In the genomic region with DNA sequence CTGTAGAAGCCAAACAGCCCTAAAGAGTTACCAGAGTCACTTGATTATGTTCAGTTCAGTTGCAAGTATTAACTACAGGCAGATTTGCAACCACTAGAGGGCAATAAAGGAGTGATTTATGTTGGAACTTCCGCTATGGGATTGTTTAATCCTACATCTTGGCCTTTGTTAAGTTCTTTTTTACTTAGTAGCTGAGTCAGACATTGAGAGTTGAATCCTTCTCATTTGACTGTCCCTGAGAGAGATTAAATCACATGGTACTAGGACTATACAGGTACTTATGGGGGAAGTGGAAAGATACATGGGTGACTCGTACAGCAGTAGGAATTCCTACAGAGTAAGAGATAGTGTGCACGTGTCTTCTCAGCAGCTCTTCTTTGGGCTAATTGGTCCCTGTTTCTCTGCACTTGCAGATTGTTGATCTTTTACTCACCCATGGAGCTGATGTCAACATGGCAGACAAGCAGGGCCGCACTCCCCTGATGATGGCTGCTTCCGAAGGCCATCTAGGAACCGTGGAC, we compare ENCODE assay signal across 9 cellular contexts. TPM values are rescaled to one million over a fixed set of nuclear protein-coding genes. Genes with fewer than 3 reads are reported as not detected.
DNase-seq lines count a peak whose midpoint lies in the region; ATAC-seq, FAIRE-seq and TF ChIP-seq lines count a peak whose summit lies in the region.
"Had no signal": no experiment of that assay in that cellular context is flagged by ENCODE, and none has a peak within 500 bp of the region (broad histone marks: within the 10 kb centered on the region; RNA-seq: fewer than 3 reads in every experiment).

No MANE protein-coding gene starts in this region.

- TF ChIP-seq CTCF in Caco-2 (IDR thresholded peaks at IDR 0.05; ENCODE audit: insufficient read depth in 1 of 2, low read depth in 1 of 2, low read length in 1 of 2, severe bottlenecking in 1 of 2, unreplicated experiment in 1 of 2) (peak; percentile 66 to 80), bronchial epithelial cell (IDR thresholded peaks at IDR 0.05; ENCODE audit: insufficient read depth, low read length, severe bottlenecking) (peak; percentile 59), uterus (IDR thresholded peaks at IDR 0.05) (peak; percentile 56 to 58 (median 57))

- no peak overlapping the region for H3K27ac Mint-ChIP-seq in Caco-2 (ENCODE audit: unreplicated experiment)

- no peaks in the 10 kb centered on the region for H3K36me3 Mint-ChIP-seq in Caco-2 (ENCODE audit: insufficient read depth, unreplicated experiment)

- H3K27me3 Mint-ChIP-seq in Caco-2 (ENCODE audit: insufficient read depth, unreplicated experiment), result peaks cover 13% of the 10 kb centered on the region

- intact Hi-C loops in Caco-2 (cut with micrococcal nuclease; ENCODE audit: unreplicated experiment) (loop anchor here (1.0 to 5.0 kb wide), 4 partner anchors 292 to 704 kb away; no protein-coding TSS in a partner anchor), uterus (cut with DNase I; ENCODE audit: low total_unique reads) (loop anchor here (5.0 kb wide), 1 partner anchor 704 kb away; no protein-coding TSS in a partner anchor)

- CTCF ChIA-PET in Caco-2 (lab: Charles Lee) (interaction anchor here (0.8 to 2.6 kb wide), 4 partner anchors 20 to 411 kb away, joined by 4 to 25 read pairs (median 17); no protein-coding TSS in a partner anchor), HEK293T (lab: Yijun Ruan, JAX) (interaction anchor here (0.6 to 2.1 kb wide), 13 partner anchors 10 to 324 kb away, joined by 3 to 13 read pairs (median 5); no protein-coding TSS in a partner anchor)

- ATAC-seq in left lobe of liver (peak; percentile 78), HG03175 (IDR thresholded peaks at IDR 0.05; ENCODE audit: unreplicated experiment) (no peak)

- H3K27ac ChIP-seq in uterus, result peak overlapping the region in 1 of 2 donors; percentile 39
- H3K27ac ChIP-seq: SJCRH30 had no signal

- POLR2A ChIA-PET in Caco-2 (lab: Charles Lee), result no interaction called here
- POLR2A ChIA-PET in HEK293T (lab: Yijun Ruan, JAX), result no interaction called here

- H3K36me3 ChIP-seq in Caco-2 (ENCODE audit: control insufficient read depth, insufficient read depth, low read length) (no peaks in the 10 kb centered on the region), bronchial epithelial cell (ENCODE audit: control insufficient read depth, insufficient read depth, low read length) (peaks cover 25% of the 10 kb centered on the region), uterus (no peaks in the 10 kb centered on the region)

- TF ChIP-seq POLR2A in uterus (IDR thresholded peaks at IDR 0.05), result no peak

- BruUV-seq in Caco-2 (replicated peaks; lab: Mats Ljungman, UMichigan), result no TSS peak

- FAIRE-seq in bronchial epithelial cell (lab: Jason Lieb, UNC), result no peak

- H3K4me3 ChIP-seq in Caco-2 (ENCODE audit: low read depth, low read length) (no peak overlapping the region), bronchial epithelial cell (ENCODE audit: low read depth, low read length) (no peak overlapping the region), uterus (no peak overlapping the region)
- H3K4me3 ChIP-seq: SJCRH30 had no signal

- H3K4me1 Mint-ChIP-seq in Caco-2 (ENCODE audit: low read depth, unreplicated experiment), result no peaks in the 10 kb centered on the region

- H3K27me3 ChIP-seq in Caco-2 (replicated peaks; ENCODE audit: control insufficient read depth, insufficient read depth, low read length) (no peaks in the 10 kb centered on the region), bronchial epithelial cell (ENCODE audit: control insufficient read depth, insufficient read depth, low read length) (no peaks in the 10 kb centered on the region), uterus (no peaks in the 10 kb centered on the region)
- H3K27me3 ChIP-seq: SJCRH30 had no signal

- no peak overlapping the region for H3K4me3 Mint-ChIP-seq in Caco-2 (ENCODE audit: unreplicated experiment)

- H3K9me3 Mint-ChIP-seq in Caco-2 (ENCODE audit: unreplicated experiment), result no peaks in the 10 kb centered on the region

- peak in 1 of 2 experiments; percentile 43 for DNase-seq in Caco-2
- peak; percentile 59 for DNase-seq in HEK293T (ENCODE audit: extremely low spot score)
- DNase-seq in NCI-H774 (lab: John Stamatoyannopoulos, UW), result peak; percentile 7
- peak; percentile 84 for DNase-seq in bronchial epithelial cell (ENCODE audit: low read depth)
- no peak for DNase-seq in left lobe of liver (ENCODE audit: low spot score)
- DNase-seq in uterus, result no peak
- DNase-seq in stimulated activated CD4-positive, alpha-beta T cell treated with anti-CD3 and anti-CD28 coated beads, Interleukin-4, amount 100 ng/mL, for 1 hour, result no peak

- no peaks in the 10 kb centered on the region for H3K4me1 ChIP-seq in Caco-2
- H3K4me1 ChIP-seq in uterus, result no peaks in the 10 kb centered on the region

- H3K9me3 ChIP-seq in Caco-2, result no peaks in the 10 kb centered on the region
- no peaks in the 10 kb centered on the region for H3K9me3 ChIP-seq in uterus
- H3K9me3 ChIP-seq: SJCRH30 had no signal

TF ChIP-seq in HEK293T, 16 proteins besides CTCF, POLR2A, EP300 and RAD21:
- TF ChIP-seq HDGF (IDR thresholded peaks at IDR 0.05; ENCODE audit: borderline replicate concordance) (no peak), LEF1 (IDR thresholded peaks at IDR 0.05; ENCODE audit: borderline replicate concordance) (no peak), ARNT (IDR thresholded peaks at IDR 0.05) (no peak)
- TF ChIP-seq, protein P1, sequence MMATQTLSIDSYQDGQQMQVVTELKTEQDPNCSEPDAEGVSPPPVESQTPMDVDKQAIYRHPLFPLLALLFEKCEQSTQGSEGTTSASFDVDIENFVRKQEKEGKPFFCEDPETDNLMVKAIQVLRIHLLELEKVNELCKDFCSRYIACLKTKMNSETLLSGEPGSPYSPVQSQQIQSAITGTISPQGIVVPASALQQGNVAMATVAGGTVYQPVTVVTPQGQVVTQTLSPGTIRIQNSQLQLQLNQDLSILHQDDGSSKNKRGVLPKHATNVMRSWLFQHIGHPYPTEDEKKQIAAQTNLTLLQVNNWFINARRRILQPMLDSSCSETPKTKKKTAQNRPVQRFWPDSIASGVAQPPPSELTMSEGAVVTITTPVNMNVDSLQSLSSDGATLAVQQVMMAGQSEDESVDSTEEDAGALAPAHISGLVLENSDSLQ (IDR thresholded peaks at IDR 0.05), result peak; percentile 70; the same call in 1 of the 2 replicates

RNA-seq across cellular contexts. Expression of a gene that starts 40.3 kb away (rescaled TPM):
- 46.3 and 48.3 TPM in 2 replicates for total RNA-seq in Caco-2 (2022)
- 24.5 and 30.5 TPM in 2 replicates for total RNA-seq in bronchial epithelial cell
- total RNA-seq in left lobe of liver, result 22.4 TPM
- 10 to 100 TPM; 15.0 to 19.5 (median 16.5) TPM for total RNA-seq in uterus
- total RNA-seq: SJCRH30 had no signal

Comparison
In these comparisons a context has a peak if more than half of its experiments do, and no peak if none do; other contexts are left out.
1. DNase-seq: peak in HEK293T (single experiment), NCI-H774 (single experiment) and bronchial epithelial cell (single experiment); none in left lobe of liver (single experiment), uterus (0 of 2) and stimulated activated CD4-positive, alpha-beta T cell treated with anti-CD3 and anti-CD28 coated beads, Interleukin-4, amount 100 ng/mL, for 1 hour (single experiment).
2. Peak in every context shown above with its lines, with median percentiles within 50 percentile points of each other: CTCF ChIP-seq.